Comparison of ENCODE assay signal across 26 cellular contexts in genomic region chr15:58694641-58695398, GRCh38. TPM values are rescaled to one million over a fixed set of nuclear protein-coding genes. Genes with fewer than 3 reads are reported as not detected.
DNase-seq lines count a peak whose midpoint lies in the region; ATAC-seq and TF ChIP-seq lines count a peak whose summit lies in the region.
"Had no signal": no experiment of that assay in that cellular context is flagged by ENCODE, and none has a peak within 500 bp of the region (broad histone marks: within the 10 kb centered on the region; RNA-seq: fewer than 3 reads in every experiment).

No MANE protein-coding gene starts in this region.

- H3K79me2 ChIP-seq in GM23338 (replicated peaks; ENCODE audit: insufficient read depth): peaks cover 96% of the 10 kb centered on the region

- H3K4me1 Mint-ChIP-seq in GM23338 (peaks cover 34% of the 10 kb centered on the region), mesothelial cell of epicardium (peaks cover 10% of the 10 kb centered on the region)
- H3K4me1 Mint-ChIP-seq in effector memory CD8-positive, alpha-beta T cell (ENCODE audit: low read depth in 2 of 2): peaks cover 57 to 67% of the 10 kb centered on the region in 2 donors

- H3K27ac Mint-ChIP-seq in GM23338 (peak overlapping the region; percentile 38; the same call in 1 of the 2 replicates), mesothelial cell of epicardium (peak overlapping the region; percentile 86)
- H3K27ac Mint-ChIP-seq in effector memory CD8-positive, alpha-beta T cell: peak overlapping the region; percentile 13 to 60
- H3K27ac Mint-ChIP-seq: CD4-positive, alpha-beta T cell had no signal

- no peak overlapping the region for H3K4me3 ChIP-seq in AG10803 (ENCODE audit: low read length)
- no peak overlapping the region for H3K4me3 ChIP-seq in GM23338
- H3K4me3 ChIP-seq: esophagus squamous epithelium, prostate gland had no signal

- peak overlapping the region; percentile 45; the same call in 1 of the 2 replicates for H3K27ac ChIP-seq in GM23338 (ENCODE audit: low read depth)
- H3K27ac ChIP-seq: esophagus squamous epithelium, prostate gland had no signal

- H3K4me2 ChIP-seq in GM23338: peak overlapping the region; percentile 35

- H3K27me3 Mint-ChIP-seq in GM23338 (ENCODE audit: insufficient read depth, low read depth, poor library complexity) (peaks cover 15% of the 10 kb centered on the region), mesothelial cell of epicardium (ENCODE audit: low read depth) (no peaks in the 10 kb centered on the region)
- H3K27me3 Mint-ChIP-seq in effector memory CD8-positive, alpha-beta T cell: no peaks in the 10 kb centered on the region
- H3K27me3 Mint-ChIP-seq: CD4-positive, alpha-beta T cell had no signal

- H3K36me3 ChIP-seq in GM23338 (ENCODE audit: insufficient read depth): no peaks in the 10 kb centered on the region
- H3K36me3 ChIP-seq: prostate gland had no signal

- H3F3A ChIP-seq in GM23338 (replicated peaks; ENCODE audit: low read depth): no peaks in the 10 kb centered on the region

- H3K36me3 Mint-ChIP-seq in GM23338 (ENCODE audit: low read depth) (peaks cover 27% of the 10 kb centered on the region), mesothelial cell of epicardium (peaks cover 39% of the 10 kb centered on the region)
- H3K36me3 Mint-ChIP-seq in effector memory CD8-positive, alpha-beta T cell (ENCODE audit: insufficient read depth): peaks cover 4% of the 10 kb centered on the region

- DNase-seq in AG10803 (ENCODE audit: low read depth) (peak; percentile 16), GM23338 (ENCODE audit: low spot score) (peak; percentile 40), mesothelial cell of epicardium (ENCODE audit: low spot score in 2 of 2, unreplicated experiment in 2 of 2) (no peak), HuH-7.5 (ENCODE audit: low spot score) (no peak)
- DNase-seq in effector memory CD8-positive, alpha-beta T cell: no peak
- DNase-seq: activated CD4-positive, alpha-beta T cell treated with anti-CD3 and anti-CD28 coated beads for 1 hour; activated CD8-positive, alpha-beta memory T cell treated with anti-CD3 and anti-CD28 coated beads for 24 hours; activated naive CD4-positive, alpha-beta T cell treated with Interleukin-2 at 50 U/mL for 16 hours; activated T-cell treated with anti-CD3 and anti-CD28 coated beads, Interleukin-2, amount 50 U/mL, for 4 hours; anterior cingulate cortex; CD4-positive, alpha-beta T cell; DMS153; effector memory CD4-positive, alpha-beta T cell; esophagus squamous epithelium; GF-D8; KBM-7; midbrain; MM.1S; NCI-H2171 treated with DMSO at 0.1 percent for 48 hours; NCI-H69; stimulated activated CD4-positive, alpha-beta T cell treated with anti-CD3 and anti-CD28 coated beads, Interleukin-1b, Interleukin-23, amount 100 ng/mL, for 48 hours; substantia nigra had no signal

- TF ChIP-seq CTCF in AG10803 (conservative IDR thresholded peaks at IDR 0.05; ENCODE audit: low read length) (no peak), GM23338 (conservative IDR thresholded peaks at IDR 0.05; ENCODE audit: low read depth in 2 of 2) (no peak), mesothelial cell of epicardium (IDR thresholded peaks at IDR 0.05; ENCODE audit: unreplicated experiment) (no peak)

- H3K9me3 Mint-ChIP-seq in GM23338 (peaks cover 6% of the 10 kb centered on the region; the same call in 2 of the 3 replicates), mesothelial cell of epicardium (peaks cover 25% of the 10 kb centered on the region)
- peaks cover 5 to 10% of the 10 kb centered on the region in 2 donors for H3K9me3 Mint-ChIP-seq in effector memory CD8-positive, alpha-beta T cell

- peaks cover 21% of the 10 kb centered on the region for H3K4me1 ChIP-seq in GM23338 (ENCODE audit: insufficient read depth)
- H3K4me1 ChIP-seq: prostate gland had no signal

- H2AFZ ChIP-seq in GM23338: no peak overlapping the region

- peaks cover 7% of the 10 kb centered on the region for H3K9me2 ChIP-seq in GM23338 (ENCODE audit: insufficient read depth)

- no peaks in the 10 kb centered on the region for H3K27me3 ChIP-seq in GM23338 (ENCODE audit: insufficient read depth)
- H3K27me3 ChIP-seq: esophagus squamous epithelium had no signal

- peaks cover 20% of the 10 kb centered on the region for H4K20me1 ChIP-seq in GM23338 (replicated peaks; ENCODE audit: insufficient read depth)

- ATAC-seq in GM23338 (peak; percentile 29; the same call in 2 of the 3 replicates), HG02798 (IDR thresholded peaks at IDR 0.05; ENCODE audit: poor library complexity, unreplicated experiment) (no peak), GM19035 (IDR thresholded peaks at IDR 0.05; ENCODE audit: unreplicated experiment) (no peak), GM19463 (IDR thresholded peaks at IDR 0.05; ENCODE audit: unreplicated experiment) (no peak)
- no peak for ATAC-seq in effector memory CD8-positive, alpha-beta T cell (replicated peaks)
- ATAC-seq: activated T-cell treated with anti-CD3 and anti-CD28 coated beads, Interleukin-2, amount 50 U/mL, for 4 hours had no signal

- H3K4me3 Mint-ChIP-seq in GM23338: no peak overlapping the region
- no peak overlapping the region for H3K4me3 Mint-ChIP-seq in effector memory CD8-positive, alpha-beta T cell
- H3K4me3 Mint-ChIP-seq in mesothelial cell of epicardium: no peak overlapping the region
- H3K4me3 Mint-ChIP-seq: activated T-cell treated with anti-CD3 and anti-CD28 coated beads, Interleukin-2, amount 50 U/mL, for 4 hours had no signal

TF ChIP-seq in GM23338, 12 proteins besides CTCF, POLR2A, EP300 and RAD21 (continues in another document):
- no peak for TF ChIP-seq ZNF331 (CRISPR knock-in tag; IDR thresholded peaks at IDR 0.05; ENCODE audit: low read depth)
- no peak for TF ChIP-seq NANOG (IDR thresholded peaks at IDR 0.05; ENCODE audit: borderline replicate concordance)
- TF ChIP-seq, protein P1, sequence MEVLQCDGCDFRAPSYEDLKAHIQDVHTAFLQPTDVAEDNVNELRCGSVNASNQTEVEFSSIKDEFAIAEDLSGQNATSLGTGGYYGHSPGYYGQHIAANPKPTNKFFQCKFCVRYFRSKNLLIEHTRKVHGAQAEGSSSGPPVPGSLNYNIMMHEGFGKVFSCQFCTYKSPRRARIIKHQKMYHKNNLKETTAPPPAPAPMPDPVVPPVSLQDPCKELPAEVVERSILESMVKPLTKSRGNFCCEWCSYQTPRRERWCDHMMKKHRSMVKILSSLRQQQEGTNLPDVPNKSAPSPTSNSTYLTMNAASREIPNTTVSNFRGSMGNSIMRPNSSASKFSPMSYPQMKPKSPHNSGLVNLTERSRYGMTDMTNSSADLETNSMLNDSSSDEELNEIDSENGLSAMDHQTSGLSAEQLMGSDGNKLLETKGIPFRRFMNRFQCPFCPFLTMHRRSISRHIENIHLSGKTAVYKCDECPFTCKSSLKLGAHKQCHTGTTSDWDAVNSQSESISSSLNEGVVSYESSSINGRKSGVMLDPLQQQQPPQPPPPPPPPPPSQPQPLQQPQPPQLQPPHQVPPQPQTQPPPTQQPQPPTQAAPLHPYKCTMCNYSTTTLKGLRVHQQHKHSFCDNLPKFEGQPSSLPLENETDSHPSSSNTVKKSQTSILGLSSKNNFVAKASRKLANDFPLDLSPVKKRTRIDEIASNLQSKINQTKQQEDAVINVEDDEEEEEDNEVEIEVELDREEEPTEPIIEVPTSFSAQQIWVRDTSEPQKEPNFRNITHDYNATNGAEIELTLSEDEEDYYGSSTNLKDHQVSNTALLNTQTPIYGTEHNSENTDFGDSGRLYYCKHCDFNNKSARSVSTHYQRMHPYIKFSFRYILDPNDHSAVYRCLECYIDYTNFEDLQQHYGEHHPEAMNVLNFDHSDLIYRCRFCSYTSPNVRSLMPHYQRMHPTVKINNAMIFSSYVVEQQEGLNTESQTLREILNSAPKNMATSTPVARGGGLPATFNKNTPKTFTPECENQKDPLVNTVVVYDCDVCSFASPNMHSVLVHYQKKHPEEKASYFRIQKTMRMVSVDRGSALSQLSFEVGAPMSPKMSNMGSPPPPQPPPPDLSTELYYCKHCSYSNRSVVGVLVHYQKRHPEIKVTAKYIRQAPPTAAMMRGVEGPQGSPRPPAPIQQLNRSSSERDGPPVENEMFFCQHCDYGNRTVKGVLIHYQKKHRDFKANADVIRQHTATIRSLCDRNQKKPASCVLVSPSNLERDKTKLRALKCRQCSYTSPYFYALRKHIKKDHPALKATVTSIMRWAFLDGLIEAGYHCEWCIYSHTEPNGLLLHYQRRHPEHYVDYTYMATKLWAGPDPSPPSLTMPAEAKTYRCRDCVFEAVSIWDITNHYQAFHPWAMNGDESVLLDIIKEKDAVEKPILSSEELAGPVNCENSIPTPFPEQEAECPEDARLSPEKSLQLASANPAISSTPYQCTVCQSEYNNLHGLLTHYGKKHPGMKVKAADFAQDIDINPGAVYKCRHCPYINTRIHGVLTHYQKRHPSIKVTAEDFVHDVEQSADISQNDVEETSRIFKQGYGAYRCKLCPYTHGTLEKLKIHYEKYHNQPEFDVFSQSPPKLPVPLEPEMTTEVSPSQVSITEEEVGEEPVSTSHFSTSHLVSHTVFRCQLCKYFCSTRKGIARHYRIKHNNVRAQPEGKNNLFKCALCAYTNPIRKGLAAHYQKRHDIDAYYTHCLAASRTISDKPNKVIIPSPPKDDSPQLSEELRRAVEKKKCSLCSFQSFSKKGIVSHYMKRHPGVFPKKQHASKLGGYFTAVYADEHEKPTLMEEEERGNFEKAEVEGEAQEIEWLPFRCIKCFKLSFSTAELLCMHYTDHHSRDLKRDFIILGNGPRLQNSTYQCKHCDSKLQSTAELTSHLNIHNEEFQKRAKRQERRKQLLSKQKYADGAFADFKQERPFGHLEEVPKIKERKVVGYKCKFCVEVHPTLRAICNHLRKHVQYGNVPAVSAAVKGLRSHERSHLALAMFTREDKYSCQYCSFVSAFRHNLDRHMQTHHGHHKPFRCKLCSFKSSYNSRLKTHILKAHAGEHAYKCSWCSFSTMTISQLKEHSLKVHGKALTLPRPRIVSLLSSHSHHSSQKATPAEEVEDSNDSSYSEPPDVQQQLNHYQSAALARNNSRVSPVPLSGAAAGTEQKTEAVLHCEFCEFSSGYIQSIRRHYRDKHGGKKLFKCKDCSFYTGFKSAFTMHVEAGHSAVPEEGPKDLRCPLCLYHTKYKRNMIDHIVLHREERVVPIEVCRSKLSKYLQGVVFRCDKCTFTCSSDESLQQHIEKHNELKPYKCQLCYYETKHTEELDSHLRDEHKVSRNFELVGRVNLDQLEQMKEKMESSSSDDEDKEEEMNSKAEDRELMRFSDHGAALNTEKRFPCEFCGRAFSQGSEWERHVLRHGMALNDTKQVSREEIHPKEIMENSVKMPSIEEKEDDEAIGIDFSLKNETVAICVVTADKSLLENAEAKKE (CRISPR knock-in tag; IDR thresholded peaks at IDR 0.05): no peak

RNA-seq across cellular contexts. Expression of gene ADAM10, which starts 54.7 kb away (rescaled TPM):
- total RNA-seq in GM23338 (2014; rRNA removed; shearing (Covaris generic)): 114 and 135 TPM in 2 replicates
- 19.5 and 25.0 TPM in 2 replicates for polyA plus RNA-seq in GM23338 (2016; fragmentation: Nextera tagmentation; extraction: Ambion mirVana)
- total RNA-seq in mesothelial cell of epicardium: 176 to 190 TPM (median 181 TPM) in 3 replicates

Comparison
In these comparisons a context has a peak if more than half of its experiments do, and no peak if none do; other contexts are left out.
1. DNase-seq: peak in AG10803 (single experiment) and GM23338 (single experiment); none in effector memory CD8-positive, alpha-beta T cell (0 of 3), mesothelial cell of epicardium (0 of 2) and HuH-7.5 (single experiment).
2. Peak in every context shown above with its lines, with median percentiles within 50 percentile points of each other: H3K27ac Mint-ChIP-seq.